ENCODE assay signal across 18 cellular contexts in genomic region chr16:27512061-27512460, GRCh38.
"Had no signal": no experiment of that assay in that cellular context is flagged by ENCODE, and none has a peak within 500 bp of the region (broad histone marks: within the 10 kb centered on the region; RNA-seq: fewer than 3 reads in every experiment).

No MANE protein-coding gene starts in this region.

- H3K9me3 Mint-ChIP-seq: activated naive CD4-positive, alpha-beta T cell treated with anti-CD3 and anti-CD28 coated beads for 36 hours; activated naive CD8-positive, alpha-beta T cell treated with anti-CD3 and anti-CD28 coated beads, Interleukin-2, amount 50 U/mL, for 24 hours; activated T-helper 2 cell treated with anti-CD3 and anti-CD28 coated beads, Interferon-gamma antibody, Interleukin-2, Interleukin-4, amounts not matched to agents 10 μg/mL and 5 μg/mL and 100 μg/mL, durations not matched to agents 14 hours and 24 hours and 36 hours; stimulated activated naive CD8-positive, alpha-beta T cell treated with anti-CD3 and anti-CD28 coated beads, Interleukin-15, Interleukin-2, amounts not matched to agents 100 ng/mL and 50 ng/mL, for 24 hours had no signal

- H3K27ac ChIP-seq: breast epithelium, gastroesophageal sphincter, hepatocyte, pancreas, SK-N-MC, skin epidermis, upper lobe of right lung had no signal

- H3K4me3 ChIP-seq: breast epithelium, gastroesophageal sphincter, hepatocyte, pancreas, SK-N-MC, skin epidermis, upper lobe of right lung had no signal

- H3K4me3 Mint-ChIP-seq: activated naive CD4-positive, alpha-beta T cell treated with anti-CD3 and anti-CD28 coated beads for 36 hours; activated naive CD8-positive, alpha-beta T cell treated with anti-CD3 and anti-CD28 coated beads, Interleukin-2, amount 50 U/mL, for 24 hours; stimulated activated naive CD8-positive, alpha-beta T cell treated with anti-CD3 and anti-CD28 coated beads, Interleukin-15, Interleukin-2, amounts not matched to agents 100 ng/mL and 50 ng/mL, for 24 hours had no signal

- H3K27ac Mint-ChIP-seq: activated naive CD4-positive, alpha-beta T cell treated with anti-CD3 and anti-CD28 coated beads for 36 hours; activated naive CD8-positive, alpha-beta T cell treated with anti-CD3 and anti-CD28 coated beads, Interleukin-2, amount 50 U/mL, for 24 hours; activated T-helper 2 cell treated with anti-CD3 and anti-CD28 coated beads, Interferon-gamma antibody, Interleukin-2, Interleukin-4, amounts not matched to agents 10 μg/mL and 5 μg/mL and 100 μg/mL, durations not matched to agents 14 hours and 24 hours and 36 hours; stimulated activated naive CD8-positive, alpha-beta T cell treated with anti-CD3 and anti-CD28 coated beads, Interleukin-15, Interleukin-2, amounts not matched to agents 100 ng/mL and 50 ng/mL, for 24 hours had no signal

- H3K9me3 ChIP-seq: breast epithelium, gastroesophageal sphincter, pancreas, upper lobe of right lung had no signal

- ATAC-seq: activated CD4-positive, CD25-positive, alpha-beta regulatory T cell treated with anti-CD3 and anti-CD28 coated beads, Interleukin-2, amount 50 U/mL, for 24 hours; activated naive CD8-positive, alpha-beta T cell treated with anti-CD3 and anti-CD28 coated beads, Interleukin-2, amount 50 U/mL, for 24 hours; gastroesophageal sphincter; upper lobe of right lung had no signal

- H3K27me3 ChIP-seq: breast epithelium, gastroesophageal sphincter, hepatocyte, pancreas, upper lobe of right lung had no signal

- DNase-seq: activated naive CD4-positive, alpha-beta T cell treated with anti-CD3 and anti-CD28 coated beads for 36 hours; activated naive CD8-positive, alpha-beta T cell treated with anti-CD3 and anti-CD28 coated beads, Interleukin-2, amount 50 U/mL, for 24 hours; aorta; erythroblast; kidney; pancreas; retina; stimulated activated CD4-positive, alpha-beta T cell treated with anti-CD3 and anti-CD28 coated beads, Interleukin-15, amount 100 ng/mL, for 24 hours; stimulated activated CD4-positive, alpha-beta T cell treated with anti-CD3 and anti-CD28 coated beads, Interleukin-4, amount 100 ng/mL, for 4 hours; upper lobe of right lung had no signal

- H3K4me1 ChIP-seq: breast epithelium, pancreas, upper lobe of right lung had no signal

- H3K4me1 Mint-ChIP-seq: activated naive CD8-positive, alpha-beta T cell treated with anti-CD3 and anti-CD28 coated beads, Interleukin-2, amount 50 U/mL, for 24 hours had no signal

- H3K27me3 Mint-ChIP-seq: activated naive CD8-positive, alpha-beta T cell treated with anti-CD3 and anti-CD28 coated beads, Interleukin-2, amount 50 U/mL, for 24 hours; stimulated activated naive CD8-positive, alpha-beta T cell treated with anti-CD3 and anti-CD28 coated beads, Interleukin-15, Interleukin-2, amounts not matched to agents 100 ng/mL and 50 ng/mL, for 24 hours had no signal
